In genomic region chr18:7548721-7549120, GRCh38 we compare ENCODE assay signal across 22 cellular contexts.
"Had no signal": no experiment of that assay in that cellular context is flagged by ENCODE, and none has a peak within 500 bp of the region (broad histone marks: within the 10 kb centered on the region; RNA-seq: fewer than 3 reads in every experiment).

No MANE protein-coding gene starts in this region.

- DNase-seq: colonic mucosa; effector memory CD4-positive, alpha-beta T cell; erythroblast; esophagus squamous epithelium; left ventricle myocardium superior; lower lobe of right lung; naive thymus-derived CD8-positive, alpha-beta T cell; nephron progenitor cell; stimulated activated CD4-positive, alpha-beta T cell treated with anti-CD3 and anti-CD28 coated beads, Interleukin-12 subunit alpha, Interleukin-12 subunit beta, amount 100 ng/mL, for 4 hours; stimulated activated CD4-positive, alpha-beta T cell treated with anti-CD3 and anti-CD28 coated beads, Interleukin-1b, Interleukin-23, amount 100 ng/mL, for 48 hours; stimulated activated CD4-positive, alpha-beta T cell treated with anti-CD3 and anti-CD28 coated beads, Interleukin-4, amount 100 ng/mL, for 1 hour; stimulated activated CD8-positive, alpha-beta memory T cell treated with anti-CD3 and anti-CD28 coated beads, Interleukin-4, amount 100 ng/mL, for 48 hours; stimulated activated naive CD4-positive, alpha-beta T cell; stimulated activated naive CD8-positive, alpha-beta T cell treated with anti-CD3 and anti-CD28 coated beads, Interleukin-15, amount 100 ng/mL, for 72 hours; transverse colon; upper lobe of right lung; uterus had no signal

- H3K36me3 ChIP-seq: colonic mucosa, esophagus squamous epithelium, lower lobe of right lung, prostate gland, right atrium auricular region, suprapubic skin, transverse colon, upper lobe of right lung, uterus had no signal

- H3K4me3 ChIP-seq: colonic mucosa, esophagus squamous epithelium, lower lobe of right lung, prostate gland, right atrium auricular region, smooth muscle cell, suprapubic skin, transverse colon, upper lobe of right lung, uterus had no signal

- H3K27ac ChIP-seq: colonic mucosa, esophagus squamous epithelium, lower lobe of right lung, prostate gland, right atrium auricular region, suprapubic skin, transverse colon, upper lobe of right lung, uterus had no signal

- H3K4me1 ChIP-seq: colonic mucosa, esophagus squamous epithelium, lower lobe of right lung, prostate gland, right atrium auricular region, suprapubic skin, transverse colon, upper lobe of right lung, uterus had no signal

- H3K27me3 ChIP-seq: colonic mucosa, esophagus squamous epithelium, right atrium auricular region, suprapubic skin, transverse colon, upper lobe of right lung, uterus had no signal

- H3K4me2 ChIP-seq: smooth muscle cell had no signal

- H3K9me3 ChIP-seq: colonic mucosa, esophagus squamous epithelium, lower lobe of right lung, prostate gland, right atrium auricular region, suprapubic skin, transverse colon, upper lobe of right lung, uterus had no signal

- ATAC-seq: left ventricle myocardium superior; lower lobe of right lung; naive thymus-derived CD8-positive, alpha-beta T cell; sciatic nerve; stimulated activated naive CD8-positive, alpha-beta T cell treated with anti-CD3 and anti-CD28 coated beads, Interleukin-15, amount 100 ng/mL, for 72 hours; upper lobe of right lung had no signal
